In the genomic region with DNA sequence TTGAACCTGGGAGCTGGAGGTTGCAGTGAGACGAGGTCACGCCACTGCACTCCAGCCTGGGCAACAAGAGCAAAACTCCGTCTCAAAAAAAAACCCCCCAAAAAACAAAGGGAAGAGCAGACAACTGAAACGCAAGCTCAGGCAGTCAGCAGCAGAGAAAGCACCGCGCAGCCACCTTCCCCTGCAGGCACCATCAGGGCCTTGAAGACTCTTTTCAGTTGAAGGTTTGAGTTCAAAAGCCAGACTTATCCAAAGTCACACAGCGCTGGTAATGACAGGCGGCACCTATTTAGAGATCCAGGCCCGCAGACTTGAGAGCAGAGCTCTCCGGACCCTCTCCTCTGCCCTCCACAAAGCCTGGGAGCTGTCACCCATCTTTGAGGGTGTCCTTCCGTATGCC, we compare ENCODE assay signal across 1 cellular context.
TF ChIP-seq lines count a peak whose summit lies in the region.

No MANE protein-coding gene starts in this region.

TF ChIP-seq in WTC11, 78 proteins besides CTCF, POLR2A, EP300 and RAD21:
- TF ChIP-seq, protein P1, sequence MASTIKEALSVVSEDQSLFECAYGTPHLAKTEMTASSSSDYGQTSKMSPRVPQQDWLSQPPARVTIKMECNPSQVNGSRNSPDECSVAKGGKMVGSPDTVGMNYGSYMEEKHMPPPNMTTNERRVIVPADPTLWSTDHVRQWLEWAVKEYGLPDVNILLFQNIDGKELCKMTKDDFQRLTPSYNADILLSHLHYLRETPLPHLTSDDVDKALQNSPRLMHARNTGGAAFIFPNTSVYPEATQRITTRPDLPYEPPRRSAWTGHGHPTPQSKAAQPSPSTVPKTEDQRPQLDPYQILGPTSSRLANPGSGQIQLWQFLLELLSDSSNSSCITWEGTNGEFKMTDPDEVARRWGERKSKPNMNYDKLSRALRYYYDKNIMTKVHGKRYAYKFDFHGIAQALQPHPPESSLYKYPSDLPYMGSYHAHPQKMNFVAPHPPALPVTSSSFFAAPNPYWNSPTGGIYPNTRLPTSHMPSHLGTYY (CRISPR knock-in tag; IDR thresholded peaks at IDR 0.05) = no peak
- no peak for TF ChIP-seq SP1 (CRISPR knock-in tag; conservative IDR thresholded peaks at IDR 0.05)
- TF ChIP-seq NFYB (CRISPR knock-in tag; conservative IDR thresholded peaks at IDR 0.05; ENCODE audit: low read depth) = no peak
- TF ChIP-seq NFE2L1 (CRISPR knock-in tag; IDR thresholded peaks at IDR 0.05) = no peak
- TF ChIP-seq CBFB (CRISPR knock-in tag; IDR thresholded peaks at IDR 0.05; ENCODE audit: low read depth) = no peak
- no peak for TF ChIP-seq ZBTB21 (CRISPR knock-in tag; IDR thresholded peaks at IDR 0.05; ENCODE audit: borderline replicate concordance)
- TF ChIP-seq MYBL2 (CRISPR knock-in tag; IDR thresholded peaks at IDR 0.05) = no peak
- TF ChIP-seq IRF2 (CRISPR knock-in tag; IDR thresholded peaks at IDR 0.05; ENCODE audit: borderline replicate concordance, low read depth) = no peak
- TF ChIP-seq, protein P2, sequence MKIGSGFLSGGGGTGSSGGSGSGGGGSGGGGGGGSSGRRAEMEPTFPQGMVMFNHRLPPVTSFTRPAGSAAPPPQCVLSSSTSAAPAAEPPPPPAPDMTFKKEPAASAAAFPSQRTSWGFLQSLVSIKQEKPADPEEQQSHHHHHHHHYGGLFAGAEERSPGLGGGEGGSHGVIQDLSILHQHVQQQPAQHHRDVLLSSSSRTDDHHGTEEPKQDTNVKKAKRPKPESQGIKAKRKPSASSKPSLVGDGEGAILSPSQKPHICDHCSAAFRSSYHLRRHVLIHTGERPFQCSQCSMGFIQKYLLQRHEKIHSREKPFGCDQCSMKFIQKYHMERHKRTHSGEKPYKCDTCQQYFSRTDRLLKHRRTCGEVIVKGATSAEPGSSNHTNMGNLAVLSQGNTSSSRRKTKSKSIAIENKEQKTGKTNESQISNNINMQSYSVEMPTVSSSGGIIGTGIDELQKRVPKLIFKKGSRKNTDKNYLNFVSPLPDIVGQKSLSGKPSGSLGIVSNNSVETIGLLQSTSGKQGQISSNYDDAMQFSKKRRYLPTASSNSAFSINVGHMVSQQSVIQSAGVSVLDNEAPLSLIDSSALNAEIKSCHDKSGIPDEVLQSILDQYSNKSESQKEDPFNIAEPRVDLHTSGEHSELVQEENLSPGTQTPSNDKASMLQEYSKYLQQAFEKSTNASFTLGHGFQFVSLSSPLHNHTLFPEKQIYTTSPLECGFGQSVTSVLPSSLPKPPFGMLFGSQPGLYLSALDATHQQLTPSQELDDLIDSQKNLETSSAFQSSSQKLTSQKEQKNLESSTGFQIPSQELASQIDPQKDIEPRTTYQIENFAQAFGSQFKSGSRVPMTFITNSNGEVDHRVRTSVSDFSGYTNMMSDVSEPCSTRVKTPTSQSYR (CRISPR knock-in tag; IDR thresholded peaks at IDR 0.05) = no peak
- TF ChIP-seq, protein P3, sequence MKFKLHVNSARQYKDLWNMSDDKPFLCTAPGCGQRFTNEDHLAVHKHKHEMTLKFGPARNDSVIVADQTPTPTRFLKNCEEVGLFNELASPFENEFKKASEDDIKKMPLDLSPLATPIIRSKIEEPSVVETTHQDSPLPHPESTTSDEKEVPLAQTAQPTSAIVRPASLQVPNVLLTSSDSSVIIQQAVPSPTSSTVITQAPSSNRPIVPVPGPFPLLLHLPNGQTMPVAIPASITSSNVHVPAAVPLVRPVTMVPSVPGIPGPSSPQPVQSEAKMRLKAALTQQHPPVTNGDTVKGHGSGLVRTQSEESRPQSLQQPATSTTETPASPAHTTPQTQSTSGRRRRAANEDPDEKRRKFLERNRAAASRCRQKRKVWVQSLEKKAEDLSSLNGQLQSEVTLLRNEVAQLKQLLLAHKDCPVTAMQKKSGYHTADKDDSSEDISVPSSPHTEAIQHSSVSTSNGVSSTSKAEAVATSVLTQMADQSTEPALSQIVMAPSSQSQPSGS (CRISPR knock-in tag; IDR thresholded peaks at IDR 0.05; ENCODE audit: borderline replicate concordance, low read depth) = no peak
- TF ChIP-seq JUN (CRISPR knock-in tag; IDR thresholded peaks at IDR 0.05) = no peak
- TF ChIP-seq, protein P4, sequence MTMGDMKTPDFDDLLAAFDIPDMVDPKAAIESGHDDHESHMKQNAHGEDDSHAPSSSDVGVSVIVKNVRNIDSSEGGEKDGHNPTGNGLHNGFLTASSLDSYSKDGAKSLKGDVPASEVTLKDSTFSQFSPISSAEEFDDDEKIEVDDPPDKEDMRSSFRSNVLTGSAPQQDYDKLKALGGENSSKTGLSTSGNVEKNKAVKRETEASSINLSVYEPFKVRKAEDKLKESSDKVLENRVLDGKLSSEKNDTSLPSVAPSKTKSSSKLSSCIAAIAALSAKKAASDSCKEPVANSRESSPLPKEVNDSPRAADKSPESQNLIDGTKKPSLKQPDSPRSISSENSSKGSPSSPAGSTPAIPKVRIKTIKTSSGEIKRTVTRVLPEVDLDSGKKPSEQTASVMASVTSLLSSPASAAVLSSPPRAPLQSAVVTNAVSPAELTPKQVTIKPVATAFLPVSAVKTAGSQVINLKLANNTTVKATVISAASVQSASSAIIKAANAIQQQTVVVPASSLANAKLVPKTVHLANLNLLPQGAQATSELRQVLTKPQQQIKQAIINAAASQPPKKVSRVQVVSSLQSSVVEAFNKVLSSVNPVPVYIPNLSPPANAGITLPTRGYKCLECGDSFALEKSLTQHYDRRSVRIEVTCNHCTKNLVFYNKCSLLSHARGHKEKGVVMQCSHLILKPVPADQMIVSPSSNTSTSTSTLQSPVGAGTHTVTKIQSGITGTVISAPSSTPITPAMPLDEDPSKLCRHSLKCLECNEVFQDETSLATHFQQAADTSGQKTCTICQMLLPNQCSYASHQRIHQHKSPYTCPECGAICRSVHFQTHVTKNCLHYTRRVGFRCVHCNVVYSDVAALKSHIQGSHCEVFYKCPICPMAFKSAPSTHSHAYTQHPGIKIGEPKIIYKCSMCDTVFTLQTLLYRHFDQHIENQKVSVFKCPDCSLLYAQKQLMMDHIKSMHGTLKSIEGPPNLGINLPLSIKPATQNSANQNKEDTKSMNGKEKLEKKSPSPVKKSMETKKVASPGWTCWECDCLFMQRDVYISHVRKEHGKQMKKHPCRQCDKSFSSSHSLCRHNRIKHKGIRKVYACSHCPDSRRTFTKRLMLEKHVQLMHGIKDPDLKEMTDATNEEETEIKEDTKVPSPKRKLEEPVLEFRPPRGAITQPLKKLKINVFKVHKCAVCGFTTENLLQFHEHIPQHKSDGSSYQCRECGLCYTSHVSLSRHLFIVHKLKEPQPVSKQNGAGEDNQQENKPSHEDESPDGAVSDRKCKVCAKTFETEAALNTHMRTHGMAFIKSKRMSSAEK (CRISPR knock-in tag; IDR thresholded peaks at IDR 0.05; ENCODE audit: borderline replicate concordance) = no peak
- TF ChIP-seq, protein P5, sequence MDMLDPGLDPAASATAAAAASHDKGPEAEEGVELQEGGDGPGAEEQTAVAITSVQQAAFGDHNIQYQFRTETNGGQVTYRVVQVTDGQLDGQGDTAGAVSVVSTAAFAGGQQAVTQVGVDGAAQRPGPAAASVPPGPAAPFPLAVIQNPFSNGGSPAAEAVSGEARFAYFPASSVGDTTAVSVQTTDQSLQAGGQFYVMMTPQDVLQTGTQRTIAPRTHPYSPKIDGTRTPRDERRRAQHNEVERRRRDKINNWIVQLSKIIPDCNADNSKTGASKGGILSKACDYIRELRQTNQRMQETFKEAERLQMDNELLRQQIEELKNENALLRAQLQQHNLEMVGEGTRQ (CRISPR knock-in tag; IDR thresholded peaks at IDR 0.05) = no peak
- TF ChIP-seq TEAD4 (CRISPR knock-in tag; IDR thresholded peaks at IDR 0.05) = no peak
- no peak for TF ChIP-seq ZNF416 (CRISPR knock-in tag; IDR thresholded peaks at IDR 0.05)
- TF ChIP-seq, protein P6, sequence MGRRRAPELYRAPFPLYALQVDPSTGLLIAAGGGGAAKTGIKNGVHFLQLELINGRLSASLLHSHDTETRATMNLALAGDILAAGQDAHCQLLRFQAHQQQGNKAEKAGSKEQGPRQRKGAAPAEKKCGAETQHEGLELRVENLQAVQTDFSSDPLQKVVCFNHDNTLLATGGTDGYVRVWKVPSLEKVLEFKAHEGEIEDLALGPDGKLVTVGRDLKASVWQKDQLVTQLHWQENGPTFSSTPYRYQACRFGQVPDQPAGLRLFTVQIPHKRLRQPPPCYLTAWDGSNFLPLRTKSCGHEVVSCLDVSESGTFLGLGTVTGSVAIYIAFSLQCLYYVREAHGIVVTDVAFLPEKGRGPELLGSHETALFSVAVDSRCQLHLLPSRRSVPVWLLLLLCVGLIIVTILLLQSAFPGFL (CRISPR knock-in tag; IDR thresholded peaks at IDR 0.05; ENCODE audit: borderline replicate concordance) = no peak
- TF ChIP-seq RELA (CRISPR knock-in tag; IDR thresholded peaks at IDR 0.05; ENCODE audit: borderline replicate concordance) = no peak
- no peak for TF ChIP-seq FOXP1 (CRISPR knock-in tag; IDR thresholded peaks at IDR 0.05; ENCODE audit: borderline replicate concordance)
- no peak for TF ChIP-seq CREB1 (CRISPR knock-in tag; IDR thresholded peaks at IDR 0.05)
